Comparison of ENCODE assay signal across 8 cellular contexts in the genomic region with DNA sequence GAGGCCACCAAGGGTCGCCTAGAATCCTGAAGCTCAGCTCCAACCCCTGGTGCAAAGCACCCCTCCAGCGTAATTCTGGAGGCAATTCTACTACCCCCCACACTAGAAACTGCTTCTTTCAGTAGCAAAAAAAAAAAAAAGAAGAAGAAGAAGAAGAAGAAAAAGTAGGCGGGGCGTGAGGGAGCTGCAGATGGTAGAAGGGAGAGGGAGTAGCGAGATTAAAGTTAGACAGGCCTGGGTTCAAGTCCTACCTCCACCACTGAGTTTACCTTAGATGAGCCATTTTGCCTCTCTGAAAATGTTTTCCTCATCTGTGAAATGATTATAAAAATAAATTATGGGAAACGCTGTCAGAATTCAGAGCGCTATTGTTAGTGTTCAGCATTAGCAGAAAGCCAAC. TPM values are rescaled to one million over a fixed set of nuclear protein-coding genes. Genes with fewer than 3 reads are reported as not detected.
A peak's percentile ranks its signal among the peaks of the same experiment; 100 is the strongest.
DNase-seq lines count a peak whose midpoint lies in the region; ATAC-seq, FAIRE-seq and TF ChIP-seq lines count a peak whose summit lies in the region.

No MANE protein-coding gene starts in this region.

- no peak overlapping the region for H2AFZ ChIP-seq in osteoblast (ENCODE audit: low read length)

- H3K4me1 ChIP-seq in CD8-positive, alpha-beta T cell (ENCODE audit: insufficient read depth, low read length), result peaks cover 6% of the 10 kb centered on the region
- H3K4me1 ChIP-seq in HEK293 (ENCODE audit: control insufficient read depth, insufficient read depth, low read length) (peaks cover 11% of the 10 kb centered on the region), pancreas (peaks cover 0 to 22% (median 5%) of the 10 kb centered on the region in 3 donors), osteoblast (ENCODE audit: insufficient read depth, low read length) (no peaks in the 10 kb centered on the region)

- no peak for TF ChIP-seq CTCF in CD8-positive, alpha-beta T cell (IDR thresholded peaks at IDR 0.05)
- TF ChIP-seq CTCF in HEK293 (tag by site-specific recombination; IDR thresholded peaks at IDR 0.05), result no peak
- TF ChIP-seq CTCF in pancreas (IDR thresholded peaks at IDR 0.05), result no peak
- TF ChIP-seq CTCF in osteoblast (IDR thresholded peaks at IDR 0.05; ENCODE audit: extremely low read depth, low read depth, low read length), result no peak

- POLR2A ChIA-PET in CD8-positive, alpha-beta T cell (lab: Charles Lee), result no interaction called here
- POLR2A ChIA-PET in HEK293 (lab: Yijun Ruan, JAX), result interaction anchor here (0.6 kb wide), 1 partner anchor 867 kb away, joined by 4 read pairs; no protein-coding TSS in a partner anchor

- no peaks in the 10 kb centered on the region for H3K27me3 ChIP-seq in CD8-positive, alpha-beta T cell (ENCODE audit: insufficient read depth, low read length)
- no peaks in the 10 kb centered on the region for H3K27me3 ChIP-seq in pancreas
- peaks cover 18% of the 10 kb centered on the region for H3K27me3 ChIP-seq in osteoblast (ENCODE audit: insufficient read depth, low read length)

- intact Hi-C loops in CD8-positive, alpha-beta T cell (cut with DNase I, micrococcal nuclease), result no loop called here
- intact Hi-C loops in dendritic cell treated with granulocyte-macrophage colony-stimulating factor and Interleukin-4, amounts not matched to agents 40 ng/mL and 50 ng/mL, for 4 days (cut with micrococcal nuclease), result loop anchor here (10.0 kb wide), 1 partner anchor 60 kb away; no protein-coding TSS in a partner anchor
- intact Hi-C loops in pancreas (cut with DNase I), result no loop called here

- H3K4me1 Mint-ChIP-seq in CD8-positive, alpha-beta T cell (ENCODE audit: low read depth), result peaks cover 14% of the 10 kb centered on the region
- H3K4me1 Mint-ChIP-seq in dendritic cell treated with granulocyte-macrophage colony-stimulating factor and Interleukin-4, amounts not matched to agents 40 ng/mL and 50 ng/mL, for 4 days (ENCODE audit: low read depth), result peaks cover 16% of the 10 kb centered on the region

- no peaks in the 10 kb centered on the region for H3K9me3 Mint-ChIP-seq in CD8-positive, alpha-beta T cell
- H3K9me3 Mint-ChIP-seq in dendritic cell treated with granulocyte-macrophage colony-stimulating factor and Interleukin-4, amounts not matched to agents 40 ng/mL and 50 ng/mL, for 4 days, result no peaks in the 10 kb centered on the region

- no peaks in the 10 kb centered on the region for H3K36me3 Mint-ChIP-seq in CD8-positive, alpha-beta T cell
- no peaks in the 10 kb centered on the region for H3K36me3 Mint-ChIP-seq in dendritic cell treated with granulocyte-macrophage colony-stimulating factor and Interleukin-4, amounts not matched to agents 40 ng/mL and 50 ng/mL, for 4 days (ENCODE audit: low read depth)

- H3K27me3 Mint-ChIP-seq in CD8-positive, alpha-beta T cell (ENCODE audit: low read depth), result peaks cover 40% of the 10 kb centered on the region
- H3K27me3 Mint-ChIP-seq in dendritic cell treated with granulocyte-macrophage colony-stimulating factor and Interleukin-4, amounts not matched to agents 40 ng/mL and 50 ng/mL, for 4 days, result peaks cover 46% of the 10 kb centered on the region

- H3K4me3 ChIP-seq in CD8-positive, alpha-beta T cell (ENCODE audit: low read depth, low read length), result no peak overlapping the region
- H3K4me3 ChIP-seq in HEK293 (ENCODE audit: low read depth, low read length), result no peak overlapping the region
- peak overlapping the region; percentile 35 to 65 (median 60) for H3K4me3 ChIP-seq in pancreas
- H3K4me3 ChIP-seq in osteoblast (ENCODE audit: insufficient read depth, low read length), result no peak overlapping the region

- WGBS in pancreas, 2 donors, result 32 to 37% methylated on average over 7 of the region's 7 CpGs

- H4K20me1 ChIP-seq in osteoblast (ENCODE audit: insufficient read depth, low read length), result no peaks in the 10 kb centered on the region

- H3K36me3 ChIP-seq in CD8-positive, alpha-beta T cell (ENCODE audit: insufficient read depth, low read length), result no peaks in the 10 kb centered on the region
- H3K36me3 ChIP-seq in HEK293 (ENCODE audit: control insufficient read depth in 2 of 2, insufficient read depth in 1 of 2, low read length in 2 of 2), result peaks cover 0 to 10% of the 10 kb centered on the region in 2 experiments; a peak in 1 of 3 replicates
- H3K36me3 ChIP-seq in pancreas, result no peaks in the 10 kb centered on the region
- H3K36me3 ChIP-seq in osteoblast (ENCODE audit: insufficient read depth, low read length), result no peaks in the 10 kb centered on the region

- no peak overlapping the region for H3K27ac Mint-ChIP-seq in CD8-positive, alpha-beta T cell
- H3K27ac Mint-ChIP-seq in dendritic cell treated with granulocyte-macrophage colony-stimulating factor and Interleukin-4, amounts not matched to agents 40 ng/mL and 50 ng/mL, for 4 days, result no peak overlapping the region

- no peak overlapping the region for H3K27ac ChIP-seq in CD8-positive, alpha-beta T cell (ENCODE audit: low read depth, low read length)
- H3K27ac ChIP-seq in HEK293 (ENCODE audit: extremely low read depth, low read depth, low read length), result no peak overlapping the region
- peak overlapping the region; percentile 82 to 90 (median 84) for H3K27ac ChIP-seq in pancreas
- H3K27ac ChIP-seq in osteoblast (ENCODE audit: low read depth, low read length), result no peak overlapping the region

- ATAC-seq in CD8-positive, alpha-beta T cell, result no peak
- ATAC-seq in pancreas (peak in 2 of 4 donors; percentile 6 to 11), HG02763 (IDR thresholded peaks at IDR 0.05; ENCODE audit: unreplicated experiment) (no peak)

- FAIRE-seq in pancreas (lab: Jason Lieb, UNC), result no peak

- H3K4me2 ChIP-seq in osteoblast (ENCODE audit: insufficient read depth, low read length), result no peak overlapping the region

- no peaks in the 10 kb centered on the region for H3K79me2 ChIP-seq in osteoblast (ENCODE audit: insufficient read depth, low read length)

- DNase-seq in CD8-positive, alpha-beta T cell, result no peak
- DNase-seq in pancreas, result no peak
- no peak for DNase-seq in germinal center (ENCODE audit: low spot score)
- no peak for DNase-seq in globus pallidus (ENCODE audit: low spot score)
- no peak for DNase-seq in osteoblast (ENCODE audit: insufficient read length, low spot score, missing footprints)

- peak overlapping the region; percentile 63 for H3K4me3 Mint-ChIP-seq in CD8-positive, alpha-beta T cell
- peak overlapping the region; percentile 52 for H3K4me3 Mint-ChIP-seq in dendritic cell treated with granulocyte-macrophage colony-stimulating factor and Interleukin-4, amounts not matched to agents 40 ng/mL and 50 ng/mL, for 4 days

- no peaks in the 10 kb centered on the region for H3K9me3 ChIP-seq in CD8-positive, alpha-beta T cell (ENCODE audit: low read length)
- no peaks in the 10 kb centered on the region for H3K9me3 ChIP-seq in HEK293 (ENCODE audit: control insufficient read depth, insufficient read depth, low read depth, low read length)
- H3K9me3 ChIP-seq in pancreas, result no peaks in the 10 kb centered on the region
- no peaks in the 10 kb centered on the region for H3K9me3 ChIP-seq in osteoblast (ENCODE audit: low read depth, low read length)

- CTCF ChIA-PET in CD8-positive, alpha-beta T cell (lab: Charles Lee), result no interaction called here
- CTCF ChIA-PET in HEK293 (lab: Yijun Ruan, JAX), result interaction anchor here (0.6 to 0.7 kb wide), 2 partner anchors 433 to 646 kb away, joined by 3 to 4 read pairs; no protein-coding TSS in a partner anchor

TF ChIP-seq in HEK293, 187 proteins besides CTCF, POLR2A, EP300 and RAD21:
- TF ChIP-seq ZNF16 (tag by site-specific recombination; IDR thresholded peaks at IDR 0.05; ENCODE audit: low read depth) (peak; percentile 83), ZNF48 (tag by site-specific recombination; IDR thresholded peaks at IDR 0.05) (no peak)
- TF ChIP-seq, protein P1, sequence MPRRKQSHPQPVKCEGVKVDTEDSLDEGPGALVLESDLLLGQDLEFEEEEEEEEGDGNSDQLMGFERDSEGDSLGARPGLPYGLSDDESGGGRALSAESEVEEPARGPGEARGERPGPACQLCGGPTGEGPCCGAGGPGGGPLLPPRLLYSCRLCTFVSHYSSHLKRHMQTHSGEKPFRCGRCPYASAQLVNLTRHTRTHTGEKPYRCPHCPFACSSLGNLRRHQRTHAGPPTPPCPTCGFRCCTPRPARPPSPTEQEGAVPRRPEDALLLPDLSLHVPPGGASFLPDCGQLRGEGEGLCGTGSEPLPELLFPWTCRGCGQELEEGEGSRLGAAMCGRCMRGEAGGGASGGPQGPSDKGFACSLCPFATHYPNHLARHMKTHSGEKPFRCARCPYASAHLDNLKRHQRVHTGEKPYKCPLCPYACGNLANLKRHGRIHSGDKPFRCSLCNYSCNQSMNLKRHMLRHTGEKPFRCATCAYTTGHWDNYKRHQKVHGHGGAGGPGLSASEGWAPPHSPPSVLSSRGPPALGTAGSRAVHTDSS (tag by site-specific recombination; IDR thresholded peaks at IDR 0.05), result 0 out of 2 replicates have a peak, but pooled peaks have one; percentile 27

RNA-seq across cellular contexts. Expression of a gene that starts 0.9 kb away (rescaled TPM):
- total RNA-seq in CD8-positive, alpha-beta T cell, result 1 to 10 TPM; 1.4 to 1.8 TPM
- total RNA-seq in pancreas (100 to 1,000 TPM in 1 of 6 donors, 10 to 100 TPM in 5; 42.3 to 122 (median 73.6) TPM), osteoblast (2.1 and 5.1 TPM in 2 replicates)
- 10 to 100 TPM; 26.0 to 26.8 TPM for polyA plus RNA-seq in pancreas

Comparison
In these comparisons a context has a peak if more than half of its experiments do, and no peak if none do; other contexts are left out.
1. H3K27ac ChIP-seq: peak in pancreas (4 of 4); none in CD8-positive, alpha-beta T cell (single experiment), HEK293 (single experiment) and osteoblast (single experiment).
2. H3K4me3 ChIP-seq: peak in pancreas (4 of 4); none in CD8-positive, alpha-beta T cell (single experiment), HEK293 (single experiment) and osteoblast (single experiment).